In the genomic region with DNA sequence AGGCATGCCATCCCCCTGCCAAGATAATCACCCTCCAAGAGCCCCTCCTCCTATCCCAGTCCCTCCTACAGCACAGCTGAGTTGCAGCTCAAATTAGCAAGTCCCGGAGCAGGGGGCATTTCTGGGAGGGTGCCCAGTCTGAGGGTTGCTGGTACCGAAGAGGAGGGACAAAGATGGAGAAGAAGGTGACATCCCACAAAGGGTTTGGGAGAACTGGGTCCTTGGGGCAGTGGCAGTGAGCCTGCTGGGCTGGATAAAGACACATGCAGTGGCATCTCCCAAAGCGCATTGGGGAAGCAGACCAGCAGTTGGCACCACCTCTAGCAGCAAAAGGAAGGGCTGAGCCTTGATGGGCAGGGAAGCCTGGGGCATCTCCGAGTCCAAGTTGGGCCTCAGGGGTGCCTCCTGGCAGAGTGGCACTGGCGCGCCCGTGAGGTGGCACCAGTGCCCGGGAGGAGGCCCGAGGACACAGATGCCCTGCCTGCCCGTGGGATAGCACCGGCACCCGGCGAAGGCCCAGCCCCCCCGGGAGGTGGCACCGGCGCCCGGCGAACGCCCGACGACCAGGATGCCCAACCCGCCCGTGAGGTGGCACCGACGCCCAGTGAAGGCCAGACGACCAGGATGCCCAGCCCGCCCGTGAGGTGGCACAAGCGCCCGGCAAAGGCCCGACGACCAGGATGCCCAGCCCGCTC, we compare ENCODE assay signal across 7 cellular contexts. TPM values are rescaled to one million over a fixed set of nuclear protein-coding genes. Genes with fewer than 3 reads are reported as not detected.
DNase-seq lines count a peak whose midpoint lies in the region; ATAC-seq and TF ChIP-seq lines count a peak whose summit lies in the region.

No MANE protein-coding gene starts in this region.

- H3K9me2 ChIP-seq in HCT116 (ENCODE audit: insufficient read depth): no peaks in the 10 kb centered on the region

- H3K4me1 ChIP-seq in HCT116 (ENCODE audit: control insufficient read depth in 1 of 2, insufficient read depth in 2 of 2, low read length in 2 of 2) (peaks cover 11 to 23% of the 10 kb centered on the region in 2 experiments), muscle layer of duodenum (ENCODE audit: control insufficient read depth in 1 of 2, insufficient read depth in 2 of 2, low read length in 2 of 2) (peaks cover 11 to 36% of the 10 kb centered on the region in 2 donors)

- CTCF ChIA-PET in HCT116 (lab: Charles Lee): interaction anchor here (0.6 to 1.2 kb wide), 3 partner anchors 50 to 101 kb away, joined by 3 to 6 read pairs (median 5); no protein-coding TSS in a partner anchor

- intact Hi-C loops in HCT116 (cut with micrococcal nuclease): loop anchor here (1.0 to 5.0 kb wide), 3 partner anchors 13 to 79 kb away; no protein-coding TSS in a partner anchor

- no peaks in the 10 kb centered on the region for H4K20me1 ChIP-seq in HCT116 (ENCODE audit: insufficient read depth)

- H3K9me3 Mint-ChIP-seq in T-helper 2 cell treated with Interferon-gamma antibody and Interleukin-4, amounts not matched to agents 5 μg/mL and 100 μg/mL, for 36 hours: no peaks in the 10 kb centered on the region

- H3K4me2 ChIP-seq in HCT116 (ENCODE audit: low read length): peak overlapping the region; percentile 82

- H3K27me3 Mint-ChIP-seq in T-helper 2 cell treated with Interferon-gamma antibody and Interleukin-4, amounts not matched to agents 5 μg/mL and 100 μg/mL, for 36 hours (ENCODE audit: low read depth): no peaks in the 10 kb centered on the region

- no peaks in the 10 kb centered on the region for H3K27me3 ChIP-seq in HCT116 (ENCODE audit: insufficient read depth, low read length)
- H3K27me3 ChIP-seq in muscle layer of duodenum (ENCODE audit: low read depth, low read length): no peaks in the 10 kb centered on the region

- RAD21 ChIA-PET in HCT116 (lab: Charles Lee; ENCODE audit: low non-redundant PET in 1 of 2, low total read pairs in 2 of 2, uncharacterized antibody in 2 of 2, unreplicated experiment in 2 of 2): no interaction called here

- peak; percentile 1 for ATAC-seq in HCT116

- no peaks in the 10 kb centered on the region for H3K79me2 ChIP-seq in HCT116 (ENCODE audit: insufficient read depth, low read length)

- peak overlapping the region; percentile 64 to 65 for H3K4me3 ChIP-seq in HCT116 (replicated peaks in 1 of 2; ENCODE audit: low read depth in 1 of 2, low read length in 2 of 2)
- peak overlapping the region; percentile 61 for H3K4me3 ChIP-seq in epithelial cell of esophagus (ENCODE audit: low read length)
- H3K4me3 ChIP-seq in muscle layer of duodenum (ENCODE audit: low read depth in 1 of 2, low read length in 2 of 2): peak overlapping the region; percentile 75 to 91

- in situ Hi-C loops in G401 (cut with HindIII; ENCODE audit: low sequenced_read_pairs): no loop called here

- H3K27ac ChIP-seq in HCT116 (ENCODE audit: low read depth, low read length) (peak overlapping the region; percentile 62; the same call in 1 of the 2 replicates), muscle layer of duodenum (ENCODE audit: low read length) (peak overlapping the region; percentile 32)

- no TSS peak for BruUV-seq in HCT116 (replicated peaks; lab: Mats Ljungman, UMichigan)

- POLR2A ChIA-PET in HCT116 (lab: Charles Lee): interaction anchor here (0.9 to 1.5 kb wide), 5 partner anchors 14 to 135 kb away, joined by 3 to 24 read pairs (median 6); a partner anchor contains a TSS

- TF ChIP-seq POLR2A in HCT116 (IDR thresholded peaks at IDR 0.05; ENCODE audit: borderline replicate concordance, extremely low read depth, insufficient read depth, insufficient read length): no peak

- peak overlapping the region; percentile 70 for H3K9ac ChIP-seq in HCT116 (ENCODE audit: low read length)

- H3K9me3 ChIP-seq in HCT116 (ENCODE audit: control insufficient read depth in 1 of 2, insufficient read depth in 1 of 2, low read depth in 1 of 2, low read length in 2 of 2) (no peaks in the 10 kb centered on the region), muscle layer of duodenum (ENCODE audit: control insufficient read depth in 1 of 2, low read length in 2 of 2) (no peaks in the 10 kb centered on the region)

- peaks cover 19% of the 10 kb centered on the region for H3K4me1 Mint-ChIP-seq in T-helper 2 cell treated with Interferon-gamma antibody and Interleukin-4, amounts not matched to agents 5 μg/mL and 100 μg/mL, for 36 hours (ENCODE audit: low read depth)

- no peak for TF ChIP-seq RAD21 in HCT116 (IDR thresholded peaks at IDR 0.05; ENCODE audit: low read depth)

- TF ChIP-seq CTCF in HCT116 (IDR thresholded peaks at IDR 0.05 in 2 of 3, conservative IDR thresholded peaks at IDR 0.05 in 1 of 3; ENCODE audit: borderline replicate concordance in 1 of 3, insufficient read depth in 1 of 3, low read depth in 2 of 3, low read length in 2 of 3): 0 out of 6 replicates have a peak, but pooled peaks of 1 of the 3 experiments have one; percentile 5
- TF ChIP-seq CTCF in epithelial cell of esophagus (IDR thresholded peaks at IDR 0.05; ENCODE audit: insufficient read depth, low read depth, low read length, missing control alignments): no peak

- H2AFZ ChIP-seq in HCT116 (ENCODE audit: low read depth, low read length, poor library complexity, severe bottlenecking): no peak overlapping the region

- peak overlapping the region; percentile 75 for H3K4me3 Mint-ChIP-seq in T-helper 2 cell treated with Interferon-gamma antibody and Interleukin-4, amounts not matched to agents 5 μg/mL and 100 μg/mL, for 36 hours

- no peaks in the 10 kb centered on the region for H3K36me3 ChIP-seq in HCT116 (ENCODE audit: control insufficient read depth in 1 of 2, insufficient read depth in 2 of 2, low read length in 2 of 2)
- no peaks in the 10 kb centered on the region for H3K36me3 ChIP-seq in muscle layer of duodenum (ENCODE audit: control insufficient read depth in 1 of 2, insufficient read depth in 2 of 2, low read length in 2 of 2)

- DNase-seq in HCT116 (ENCODE audit: low read depth, low spot score) (no peak), epithelial cell of esophagus (ENCODE audit: low read depth) (no peak), NCI-H2107 treated with DMSO at 0.1 percent for 48 hours (lab: John Stamatoyannopoulos, UW; ENCODE audit: unreplicated experiment) (no peak), NCI-H748 treated with DMSO at 0.1 percent for 48 hours (lab: John Stamatoyannopoulos, UW) (no peak), G401 (ENCODE audit: low spot score) (no peak)
- peak; percentile 10 for DNase-seq in T-helper 2 cell treated with Interferon-gamma antibody and Interleukin-4, amounts not matched to agents 5 μg/mL and 100 μg/mL, for 36 hours (ENCODE audit: low spot score)

- H3K36me3 Mint-ChIP-seq in T-helper 2 cell treated with Interferon-gamma antibody and Interleukin-4, amounts not matched to agents 5 μg/mL and 100 μg/mL, for 36 hours (ENCODE audit: low read depth): peaks cover 2% of the 10 kb centered on the region

- peak overlapping the region; percentile 60 for H3K27ac Mint-ChIP-seq in T-helper 2 cell treated with Interferon-gamma antibody and Interleukin-4, amounts not matched to agents 5 μg/mL and 100 μg/mL, for 36 hours

TF ChIP-seq in HCT116, 20 proteins besides CTCF, POLR2A, EP300 and RAD21:
- TF ChIP-seq YY1 (IDR thresholded peaks at IDR 0.05; ENCODE audit: extremely low read depth, insufficient replicate concordance, low read depth, low read length) (no peak), CBX3 (IDR thresholded peaks at IDR 0.05; ENCODE audit: low read depth) (no peak), EGR1 (IDR thresholded peaks at IDR 0.05; ENCODE audit: low read depth) (no peak), SP1 (IDR thresholded peaks at IDR 0.05; ENCODE audit: low read depth) (no peak)
- TF ChIP-seq, protein P1, sequence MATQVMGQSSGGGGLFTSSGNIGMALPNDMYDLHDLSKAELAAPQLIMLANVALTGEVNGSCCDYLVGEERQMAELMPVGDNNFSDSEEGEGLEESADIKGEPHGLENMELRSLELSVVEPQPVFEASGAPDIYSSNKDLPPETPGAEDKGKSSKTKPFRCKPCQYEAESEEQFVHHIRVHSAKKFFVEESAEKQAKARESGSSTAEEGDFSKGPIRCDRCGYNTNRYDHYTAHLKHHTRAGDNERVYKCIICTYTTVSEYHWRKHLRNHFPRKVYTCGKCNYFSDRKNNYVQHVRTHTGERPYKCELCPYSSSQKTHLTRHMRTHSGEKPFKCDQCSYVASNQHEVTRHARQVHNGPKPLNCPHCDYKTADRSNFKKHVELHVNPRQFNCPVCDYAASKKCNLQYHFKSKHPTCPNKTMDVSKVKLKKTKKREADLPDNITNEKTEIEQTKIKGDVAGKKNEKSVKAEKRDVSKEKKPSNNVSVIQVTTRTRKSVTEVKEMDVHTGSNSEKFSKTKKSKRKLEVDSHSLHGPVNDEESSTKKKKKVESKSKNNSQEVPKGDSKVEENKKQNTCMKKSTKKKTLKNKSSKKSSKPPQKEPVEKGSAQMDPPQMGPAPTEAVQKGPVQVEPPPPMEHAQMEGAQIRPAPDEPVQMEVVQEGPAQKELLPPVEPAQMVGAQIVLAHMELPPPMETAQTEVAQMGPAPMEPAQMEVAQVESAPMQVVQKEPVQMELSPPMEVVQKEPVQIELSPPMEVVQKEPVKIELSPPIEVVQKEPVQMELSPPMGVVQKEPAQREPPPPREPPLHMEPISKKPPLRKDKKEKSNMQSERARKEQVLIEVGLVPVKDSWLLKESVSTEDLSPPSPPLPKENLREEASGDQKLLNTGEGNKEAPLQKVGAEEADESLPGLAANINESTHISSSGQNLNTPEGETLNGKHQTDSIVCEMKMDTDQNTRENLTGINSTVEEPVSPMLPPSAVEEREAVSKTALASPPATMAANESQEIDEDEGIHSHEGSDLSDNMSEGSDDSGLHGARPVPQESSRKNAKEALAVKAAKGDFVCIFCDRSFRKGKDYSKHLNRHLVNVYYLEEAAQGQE (IDR thresholded peaks at IDR 0.05; ENCODE audit: low read depth): no peak

RNA-seq across cellular contexts. Expression of a gene that starts 0.6 kb away (rescaled TPM):
- 24.1 TPM for total RNA-seq in HCT116 (2021; ENCODE audit: unreplicated experiment)
- 20.4 and 20.6 TPM in 2 replicates for polyA plus RNA-seq in HCT116 (2012)
- total RNA-seq in G401 (2014; rRNA removed; shearing (Covaris generic)): 57.1 and 77.1 TPM in 2 replicates

RNA-seq across cellular contexts. Expression of a gene that starts 1.1 kb away (rescaled TPM):
- total RNA-seq in HCT116 (2021; ENCODE audit: unreplicated experiment): 2.4 TPM
- 1.6 TPM in 2 replicates for polyA plus RNA-seq in HCT116 (2012)
- total RNA-seq in G401 (2014; rRNA removed; shearing (Covaris generic)): 0.31 and 1.0 TPM in 2 replicates
